In genomic region chr5:10602031-10602806, GRCh38 we compare ENCODE assay signal across 10 cellular contexts. TPM values are rescaled to one million over a fixed set of nuclear protein-coding genes. Genes with fewer than 3 reads are reported as not detected.
DNase-seq lines count a peak whose midpoint lies in the region; ATAC-seq, FAIRE-seq and TF ChIP-seq lines count a peak whose summit lies in the region.
"Had no signal": no experiment of that assay in that cellular context is flagged by ENCODE, and none has a peak within 500 bp of the region (broad histone marks: within the 10 kb centered on the region; RNA-seq: fewer than 3 reads in every experiment).

No MANE protein-coding gene starts in this region.

- H3K27me3 Mint-ChIP-seq in neural progenitor cell (ENCODE audit: insufficient read depth, low read depth): no peaks in the 10 kb centered on the region

- DNase-seq in SK-N-SH (no peak), H1 (ENCODE audit: low read depth in 1 of 2, low spot score in 2 of 2) (no peak), mucosa of descending colon (no peak), neural progenitor cell (ENCODE audit: low spot score) (no peak), NCI-H1105 (lab: John Stamatoyannopoulos, UW) (no peak)
- DNase-seq: stimulated activated CD4-positive, alpha-beta T cell treated with anti-CD3 and anti-CD28 coated beads, Interleukin-2, amount 100 ng/mL, for 24 hours had no signal

- no peak overlapping the region for H2BK120ac ChIP-seq in H1 (replicated peaks; ENCODE audit: low read depth, low read length)

- no peak overlapping the region for H2AK5ac ChIP-seq in H1 (ENCODE audit: low read depth, low read length)

- H3K36me3 Mint-ChIP-seq in neural progenitor cell: no peaks in the 10 kb centered on the region

- 79% methylated on average over 15 of the region's 15 CpGs for WGBS in SK-N-SH (ENCODE audit: low lambda C conversion rate)
- WGBS in H1 (ENCODE audit: extremely low coverage in 1 of 2, insufficient coverage in 1 of 2, insufficient read length in 1 of 2, insufficient replicate concordance in 2 of 2, low coverage in 1 of 2, low lambda C conversion rate in 2 of 2, missing lambda C conversion rate in 1 of 2), 2 experiments: 82% methylated on average over 15 of the region's 15 CpGs; no CpG with 5 or more reads in 1 of the 2 experiments
- WGBS in urinary bladder: 67% methylated on average over 15 of the region's 15 CpGs

- H3K27ac Mint-ChIP-seq in neural progenitor cell: no peak overlapping the region

- peak overlapping the region; percentile 38; the same call in 1 of the 2 replicates for H4K8ac ChIP-seq in H1 (ENCODE audit: extremely low read depth, insufficient read depth, low read length)

- no peak overlapping the region for H3K4ac ChIP-seq in H1 (replicated peaks; ENCODE audit: insufficient read length, low read depth, low read length)

- no peak overlapping the region for H3K14ac ChIP-seq in H1 (ENCODE audit: insufficient read length)

- peaks cover 18% of the 10 kb centered on the region for H3K4me1 Mint-ChIP-seq in neural progenitor cell

- peaks cover 12 to 17% of the 10 kb centered on the region in 2 experiments; a peak in 3 of 4 replicates for H3K4me1 ChIP-seq in SK-N-SH (ENCODE audit: control insufficient read depth in 1 of 2, insufficient read depth in 2 of 2, low read depth in 1 of 2, low read length in 1 of 2)
- H3K4me1 ChIP-seq in H1 (replicated peaks in 1 of 4; ENCODE audit: control insufficient read depth in 3 of 4, insufficient read depth in 4 of 4, low read length in 3 of 4): peaks cover 0 to 6% (median 5%) of the 10 kb centered on the region in 4 experiments; a peak in 4 of 7 replicates
- H3K4me1 ChIP-seq in mucosa of descending colon (ENCODE audit: low read depth): peaks cover 17% of the 10 kb centered on the region
- no peaks in the 10 kb centered on the region for H3K4me1 ChIP-seq in urinary bladder (ENCODE audit: insufficient read depth)
- peaks cover 13% of the 10 kb centered on the region for H3K4me1 ChIP-seq in neural progenitor cell
- H3K4me1 ChIP-seq: colonic mucosa had no signal

- no peak for ATAC-seq in SK-N-SH treated with all-trans-retinoic acid at 6 μM for 48 hours
- ATAC-seq in mucosa of descending colon: peak; percentile 18
- no peak for ATAC-seq in GM21423 (IDR thresholded peaks at IDR 0.05; ENCODE audit: unreplicated experiment)

- TF ChIP-seq RAD21 in SK-N-SH (IDR thresholded peaks at IDR 0.05; ENCODE audit: low read length) (no peak), H1 (IDR thresholded peaks at IDR 0.05 in 1 of 2, conservative IDR thresholded peaks at IDR 0.05 in 1 of 2; ENCODE audit: low read depth in 2 of 2, low read length in 2 of 2) (no peak)

- no peak for TF ChIP-seq POLR2A in H1 (IDR thresholded peaks at IDR 0.05; ENCODE audit: control extremely low read depth in 1 of 2, low read depth in 2 of 2, low read length in 2 of 2)

- H3K9ac ChIP-seq in SK-N-SH: peak overlapping the region; percentile 23; the same call in 1 of the 2 replicates
- H3K9ac ChIP-seq in H1 (replicated peaks in 1 of 4; ENCODE audit: extremely low read depth in 1 of 4, low read depth in 3 of 4, low read length in 3 of 4): no peak overlapping the region
- H3K9ac ChIP-seq in neural progenitor cell: no peak overlapping the region

- peak overlapping the region; percentile 65 to 73; a peak in 3 of 4 replicates for H3K27ac ChIP-seq in SK-N-SH (ENCODE audit: low read depth in 2 of 2, low read length in 1 of 2)
- no peak overlapping the region for H3K27ac ChIP-seq in H1 (ENCODE audit: low read depth, low read length)
- peak overlapping the region; percentile 31 for H3K27ac ChIP-seq in urinary bladder (ENCODE audit: low read depth)
- H3K27ac ChIP-seq in neural progenitor cell: no peak overlapping the region
- H3K27ac ChIP-seq: colonic mucosa had no signal

- H3K79me2 ChIP-seq in SK-N-SH (ENCODE audit: insufficient read depth) (peaks cover 5% of the 10 kb centered on the region; the same call in 1 of the 2 replicates), H1 (ENCODE audit: control insufficient read depth in 1 of 2, insufficient read depth in 2 of 2, low read length in 2 of 2) (no peaks in the 10 kb centered on the region), neural progenitor cell (ENCODE audit: low read depth) (no peaks in the 10 kb centered on the region)

- no peaks in the 10 kb centered on the region for H3K36me3 ChIP-seq in SK-N-SH (replicated peaks in 1 of 2; ENCODE audit: control insufficient read depth in 1 of 2, insufficient read depth in 2 of 2, low read length in 1 of 2)
- no peaks in the 10 kb centered on the region for H3K36me3 ChIP-seq in H1 (ENCODE audit: control insufficient read depth in 2 of 4, insufficient read depth in 4 of 4, low read length in 3 of 4)
- no peaks in the 10 kb centered on the region for H3K36me3 ChIP-seq in mucosa of descending colon (ENCODE audit: low read depth)
- no peaks in the 10 kb centered on the region for H3K36me3 ChIP-seq in urinary bladder (ENCODE audit: insufficient read depth)
- H3K36me3 ChIP-seq in neural progenitor cell: no peaks in the 10 kb centered on the region
- H3K36me3 ChIP-seq: colonic mucosa had no signal

- POLR2A ChIA-PET in SK-N-SH (lab: Yijun Ruan, JAX) (interaction anchor here (0.6 kb wide), 1 partner anchor 323 kb away, joined by 3 read pairs; no protein-coding TSS in a partner anchor), H1 (lab: Charles Lee; ENCODE audit: partially characterized antibody) (no interaction called here)

- CTCF ChIA-PET in SK-N-SH (lab: Yijun Ruan, JAX) (interaction anchor here (0.8 to 2.3 kb wide), 6 partner anchors 25 to 318 kb away, joined by 3 to 6 read pairs (median 5); no protein-coding TSS in a partner anchor), H1 (lab: Charles Lee; ENCODE audit: partially characterized antibody) (interaction anchor here (0.6 to 1.4 kb wide), 7 partner anchors 10 to 138 kb away, joined by 3 to 8 read pairs (median 4); no protein-coding TSS in a partner anchor)

- H3K23ac ChIP-seq in H1 (ENCODE audit: insufficient read length): no peak overlapping the region

- no peak overlapping the region for H2AFZ ChIP-seq in SK-N-SH (ENCODE audit: low read depth)
- H2AFZ ChIP-seq in H1 (ENCODE audit: low read length): no peak overlapping the region
- H2AFZ ChIP-seq in neural progenitor cell (replicated peaks): no peak overlapping the region

- H2BK5ac ChIP-seq in H1 (ENCODE audit: low read depth, low read length): no peak overlapping the region

- H4K20me1 ChIP-seq in SK-N-SH (ENCODE audit: insufficient read depth) (no peaks in the 10 kb centered on the region), H1 (replicated peaks in 1 of 2; ENCODE audit: control insufficient read depth in 1 of 2, insufficient read depth in 2 of 2, low read length in 2 of 2) (no peaks in the 10 kb centered on the region), neural progenitor cell (ENCODE audit: low read depth) (no peaks in the 10 kb centered on the region)

- no peak overlapping the region for H3K56ac ChIP-seq in H1 (replicated peaks; ENCODE audit: insufficient read length, low read depth, low read length)

- TF ChIP-seq EP300 in SK-N-SH (IDR thresholded peaks at IDR 0.05; ENCODE audit: borderline replicate concordance in 1 of 2, low read depth in 1 of 2, low read length in 1 of 2) (no peak), H1 (IDR thresholded peaks at IDR 0.05; ENCODE audit: borderline replicate concordance in 1 of 2, low read depth in 2 of 2, low read length in 2 of 2) (no peak)

- H3F3A ChIP-seq in SK-N-SH (replicated peaks; ENCODE audit: insufficient read depth): peaks cover 24% of the 10 kb centered on the region
- H3F3A ChIP-seq in neural progenitor cell (ENCODE audit: low read depth): peaks cover 2% of the 10 kb centered on the region

- H3K27me3 ChIP-seq in SK-N-SH (ENCODE audit: insufficient read depth): no peaks in the 10 kb centered on the region
- no peaks in the 10 kb centered on the region for H3K27me3 ChIP-seq in H1 (replicated peaks in 1 of 4; ENCODE audit: control insufficient read depth in 3 of 4, extremely low read depth in 1 of 4, insufficient read depth in 3 of 4, low read length in 3 of 4)
- H3K27me3 ChIP-seq in neural progenitor cell: no peaks in the 10 kb centered on the region
- H3K27me3 ChIP-seq: colonic mucosa had no signal

- H3K79me1 ChIP-seq in H1 (ENCODE audit: low read depth, low read length): no peaks in the 10 kb centered on the region

- TF ChIP-seq CTCF in SK-N-SH (IDR thresholded peaks at IDR 0.05) (no peak), H1 (IDR thresholded peaks at IDR 0.05; ENCODE audit: control extremely low read depth in 1 of 3, insufficient read depth in 1 of 3, low read depth in 1 of 3, low read length in 3 of 3) (no peak), mucosa of descending colon (IDR thresholded peaks at IDR 0.05) (no peak), neural progenitor cell (IDR thresholded peaks at IDR 0.05) (no peak)

- peak overlapping the region; percentile 70 for H3K4me2 ChIP-seq in SK-N-SH
- no peak overlapping the region for H3K4me2 ChIP-seq in H1 (ENCODE audit: insufficient read depth in 1 of 2, low read depth in 2 of 2, low read length in 2 of 2)
- H3K4me2 ChIP-seq in neural progenitor cell: no peak overlapping the region

- no peak overlapping the region for H3K4me3 Mint-ChIP-seq in neural progenitor cell

- H3K9me3 Mint-ChIP-seq in neural progenitor cell: peaks cover 2% of the 10 kb centered on the region

- H2BK20ac ChIP-seq in H1 (ENCODE audit: low read length): no peak overlapping the region

- no peak overlapping the region for H2BK12ac ChIP-seq in H1 (ENCODE audit: low read depth, low read length)

- intact Hi-C loops in mucosa of descending colon (cut with DNase I, micrococcal nuclease): no loop called here

- H3K9me2 ChIP-seq in SK-N-SH: no peaks in the 10 kb centered on the region

- H3K18ac ChIP-seq in H1 (ENCODE audit: extremely low read depth, low read length): no peak overlapping the region

- H3K9me3 ChIP-seq in SK-N-SH (no peaks in the 10 kb centered on the region), H1 (ENCODE audit: insufficient read depth in 2 of 2, low read depth in 1 of 2, low read length in 1 of 2) (no peaks in the 10 kb centered on the region), mucosa of descending colon (no peaks in the 10 kb centered on the region), neural progenitor cell (ENCODE audit: low read depth) (no peaks in the 10 kb centered on the region)
- H3K9me3 ChIP-seq: colonic mucosa had no signal

- no peak overlapping the region for H4K5ac ChIP-seq in H1 (ENCODE audit: insufficient read length, low read depth, low read length)

- no peaks in the 10 kb centered on the region for H3K23me2 ChIP-seq in H1 (ENCODE audit: low read depth, low read length)

- H2BK15ac ChIP-seq in H1 (ENCODE audit: low read length): no peak overlapping the region

- FAIRE-seq in H1 (lab: Jason Lieb, UNC): no peak

- H4K91ac ChIP-seq in H1 (replicated peaks; ENCODE audit: insufficient read length, low read length): no peak overlapping the region

- peak overlapping the region in 1 of 2 experiments; percentile 46; a peak in 1 of 4 replicates for H3K4me3 ChIP-seq in SK-N-SH (ENCODE audit: low read depth in 2 of 2, low read length in 1 of 2)
- H3K4me3 ChIP-seq in H1 (ENCODE audit: extremely low read depth in 1 of 4, insufficient read depth in 2 of 4, low read depth in 3 of 4, low read length in 4 of 4): no peak overlapping the region
- H3K4me3 ChIP-seq in mucosa of descending colon: no peak overlapping the region
- H3K4me3 ChIP-seq in urinary bladder (ENCODE audit: low read depth, low read length): no peak overlapping the region
- H3K4me3 ChIP-seq in neural progenitor cell: no peak overlapping the region
- H3K4me3 ChIP-seq: colonic mucosa had no signal

RNA-seq across cellular contexts. Expression of gene ANKRD33B, which starts 38.3 kb away (rescaled TPM):
- polyA plus RNA-seq in SK-N-SH (2012; rRNA removed) (1.8 and 1.9 TPM in 2 replicates), H1 (2011; rRNA removed) (6.9 and 7.1 TPM in 2 replicates), urinary bladder (4.7 TPM)
- polyA plus RNA-seq in SK-N-SH (2012; cell fraction: cytosol; rRNA removed): 1.2 and 1.7 TPM in 2 replicates
- 4.3 and 7.0 TPM in 2 replicates for polyA plus RNA-seq in SK-N-SH (2012; cell fraction: nucleus; rRNA removed)
- 20.5 and 20.6 TPM in 2 replicates for total RNA-seq in H1 (2021; fragmentation: NEBNext Ultra II Directional; extraction: Animal tissue kit (Norgen Biotek cat#: 25700))
- polyA plus RNA-seq in H1 (2011; cell fraction: cytosol; rRNA removed): 5.4 TPM
- 10.9 TPM for polyA plus RNA-seq in H1 (2011; cell fraction: nucleus; rRNA removed)
- 8.6 to 11.9 TPM (median 11.1 TPM) in 4 replicates for polyA plus RNA-seq in H1 (2012, experiment 1 of 2)
- 2.7 TPM for polyA plus RNA-seq in H1 (2012, experiment 2 of 2)
- polyA plus RNA-seq in H1 (2013, experiment 1 of 2): 6.4 TPM
- 6.4 TPM for polyA plus RNA-seq in H1 (2013, experiment 2 of 2)
- 25.2 and 26.2 TPM in 2 replicates for polyA minus RNA-seq in H1 (2011; rRNA and poly(A)+ RNA removed)
- 16.0 TPM for polyA minus RNA-seq in H1 (2011; cell fraction: cytosol; rRNA and poly(A)+ RNA removed)
- polyA minus RNA-seq in H1 (2011; cell fraction: nucleus; rRNA and poly(A)+ RNA removed): 15.9 TPM
- total RNA-seq in mucosa of descending colon (1 to 10 TPM in 2 of 3 donors, under 1 TPM in 1; 0.96 to 3.3 (median 1.7) TPM), urinary bladder (4.4 TPM), neural progenitor cell (ENCODE audit: low replicate concordance) (2.2 and 3.5 TPM in 2 replicates)

Comparison
In these comparisons a context has a peak if more than half of its experiments do, and no peak if none do; other contexts are left out.
1. H3K27ac ChIP-seq: peak in SK-N-SH (2 of 2) and urinary bladder (single experiment); none in H1 (single experiment) and neural progenitor cell (single experiment).